In genomic region chr2:15790838-15791237, GRCh38 we compare ENCODE assay signal across 20 cellular contexts.
DNase-seq lines count a peak whose midpoint lies in the region; FAIRE-seq and TF ChIP-seq lines count a peak whose summit lies in the region.
"Had no signal": no experiment of that assay in that cellular context is flagged by ENCODE, and none has a peak within 500 bp of the region (broad histone marks: within the 10 kb centered on the region; RNA-seq: fewer than 3 reads in every experiment).

No MANE protein-coding gene starts in this region.

- no peaks in the 10 kb centered on the region for H3K36me3 ChIP-seq in kidney (ENCODE audit: control insufficient read depth in 1 of 2, insufficient read depth in 2 of 2, low read length in 2 of 2)
- no peaks in the 10 kb centered on the region for H3K36me3 ChIP-seq in spleen
- no peaks in the 10 kb centered on the region for H3K36me3 ChIP-seq in MM.1S (replicated peaks; ENCODE audit: insufficient read depth, low read length)
- H3K36me3 ChIP-seq: BLaER1 treated with 17β-estradiol and CSF1 and Interleukin-3, amounts not matched to agents 10 nM and 100 nM had no signal

- H3K9me2 ChIP-seq in MM.1S (replicated peaks; ENCODE audit: insufficient read depth, low read length), result no peaks in the 10 kb centered on the region

- H3K27me3 ChIP-seq in spleen (replicated peaks in 1 of 7) (peaks cover 0 to 8% (median 0%) of the 10 kb centered on the region in 7 donors), MM.1S (replicated peaks; ENCODE audit: insufficient read depth, low read length) (no peaks in the 10 kb centered on the region)
- H3K27me3 ChIP-seq: BLaER1 treated with 17β-estradiol and CSF1 and Interleukin-3, amounts not matched to agents 10 nM and 100 nM had no signal

- H3K9ac ChIP-seq in kidney (ENCODE audit: low read length in 2 of 2) (no peak overlapping the region), MM.1S (ENCODE audit: low read length) (no peak overlapping the region)
- H3K9ac ChIP-seq: BLaER1 treated with 17β-estradiol and CSF1 and Interleukin-3, amounts not matched to agents 10 nM and 100 nM had no signal

- H3K4me1 ChIP-seq in kidney (ENCODE audit: control insufficient read depth in 1 of 2, insufficient read depth in 1 of 2, low read depth in 1 of 2, low read length in 2 of 2) (no peaks in the 10 kb centered on the region), spleen (peaks cover 0 to 17% (median 7%) of the 10 kb centered on the region in 6 donors), MM.1S (ENCODE audit: low read length) (no peaks in the 10 kb centered on the region)
- H3K4me1 ChIP-seq: A549, Caco-2 had no signal

- H3K4me3 ChIP-seq in kidney (ENCODE audit: low read length in 2 of 2), result no peak overlapping the region
- no peak overlapping the region for H3K4me3 ChIP-seq in spleen
- no peak overlapping the region for H3K4me3 ChIP-seq in MM.1S (ENCODE audit: low read length)
- H3K4me3 ChIP-seq: A549; BLaER1 treated with 17β-estradiol and CSF1 and Interleukin-3, amounts not matched to agents 10 nM and 100 nM had no signal

- TF ChIP-seq POLR2A in spleen (IDR thresholded peaks at IDR 0.05), result no peak

- no peaks in the 10 kb centered on the region for H3F3A ChIP-seq in MM.1S (ENCODE audit: insufficient read depth, low read length)

- 85 to 96% (median 92%) methylated on average over 7 of the region's 7 CpGs for WGBS in spleen, 5 donors

- no peaks in the 10 kb centered on the region for H3K79me2 ChIP-seq in MM.1S (ENCODE audit: low read length)

- DNase-seq in SK-N-DZ (ENCODE audit: low spot score) (peak; percentile 94), kidney (peak; percentile 22), spleen (peak; percentile 37), NCI-H1092 (lab: John Stamatoyannopoulos, UW) (no peak), MM.1S (no peak)
- DNase-seq: AML-193; Caco-2; Calu3; CD4-positive, alpha-beta T cell; CD8-positive, alpha-beta T cell; DMS79 treated with DMSO at 0.1 percent for 48 hours; GF-D8 had no signal

- no peak overlapping the region for H2AFZ ChIP-seq in MM.1S (ENCODE audit: low read length)

- TF ChIP-seq CTCF in kidney (IDR thresholded peaks at IDR 0.05; ENCODE audit: borderline replicate concordance, extremely low read depth, insufficient read depth), result no peak
- TF ChIP-seq CTCF in spleen (IDR thresholded peaks at IDR 0.05 in 8 of 11, conservative IDR thresholded peaks at IDR 0.05 in 3 of 11), result no peak
- no peak for TF ChIP-seq CTCF in MM.1S (IDR thresholded peaks at IDR 0.05; ENCODE audit: low read length)

- no peaks in the 10 kb centered on the region for H3K9me3 ChIP-seq in kidney (ENCODE audit: control insufficient read depth in 1 of 2, low read length in 2 of 2)
- H3K9me3 ChIP-seq in spleen, result no peaks in the 10 kb centered on the region
- no peaks in the 10 kb centered on the region for H3K9me3 ChIP-seq in MM.1S (replicated peaks; ENCODE audit: insufficient read depth, low read length)
- H3K9me3 ChIP-seq: A549; BLaER1 treated with 17β-estradiol and CSF1 and Interleukin-3, amounts not matched to agents 10 nM and 100 nM; Caco-2 had no signal

- intact Hi-C loops in kidney (cut with DNase I) (no loop called here), spleen (cut with DNase I; ENCODE audit: low total_unique reads) (no loop called here)

- H3K27ac ChIP-seq in kidney (ENCODE audit: low read depth in 2 of 2, low read length in 2 of 2) (no peak overlapping the region), spleen (no peak overlapping the region), MM.1S (ENCODE audit: low read length) (no peak overlapping the region)
- H3K27ac ChIP-seq: 22Rv1; A549; BLaER1 treated with 17β-estradiol and CSF1 and Interleukin-3, amounts not matched to agents 10 nM and 100 nM; C4-2B had no signal

- H3K4me2 ChIP-seq in MM.1S (ENCODE audit: low read depth, low read length), result no peak overlapping the region
- H3K4me2 ChIP-seq: A549 had no signal

- no peaks in the 10 kb centered on the region for H4K20me1 ChIP-seq in MM.1S (ENCODE audit: insufficient read depth, low read length)
- H4K20me1 ChIP-seq: BLaER1 treated with 17β-estradiol and CSF1 and Interleukin-3, amounts not matched to agents 10 nM and 100 nM had no signal

- no peak for FAIRE-seq in kidney (lab: Jason Lieb, UNC)
- FAIRE-seq: A549, D721Med, G401.6, GM12891, GM19239 had no signal

Comparison
In these comparisons a context has a peak if more than half of its experiments do, and no peak if none do; other contexts are left out.
1. DNase-seq: peak in SK-N-DZ (single experiment), kidney (single experiment) and spleen (single experiment); none in NCI-H1092 (single experiment) and MM.1S (single experiment).